In genomic region chr6:37490466-37491015, GRCh38 we compare ENCODE assay signal across 16 cellular contexts. TPM values are rescaled to one million over a fixed set of nuclear protein-coding genes. Genes with fewer than 3 reads are reported as not detected.
DNase-seq lines count a peak whose midpoint lies in the region; ATAC-seq lines count a peak whose summit lies in the region.
"Had no signal": no experiment of that assay in that cellular context is flagged by ENCODE, and none has a peak within 500 bp of the region (broad histone marks: within the 10 kb centered on the region; RNA-seq: fewer than 3 reads in every experiment).

No MANE protein-coding gene starts in this region.

- H3K27me3 Mint-ChIP-seq in CD4-positive, CD25-positive, alpha-beta regulatory T cell: no peaks in the 10 kb centered on the region
- H3K27me3 Mint-ChIP-seq in CD8-positive, alpha-beta memory T cell: no peaks in the 10 kb centered on the region
- H3K27me3 Mint-ChIP-seq in activated T-helper 2 cell treated with anti-CD3 and anti-CD28 coated beads, Interferon-gamma antibody, Interleukin-2, Interleukin-4, amounts not matched to agents 10 μg/mL and 5 μg/mL and 100 μg/mL, durations not matched to agents 14 hours and 24 hours and 36 hours (ENCODE audit: low read depth): no peaks in the 10 kb centered on the region
- no peaks in the 10 kb centered on the region for H3K27me3 Mint-ChIP-seq in naive B cell

- peak in 1 of 3 donors; percentile 17 for DNase-seq in CD4-positive, CD25-positive, alpha-beta regulatory T cell
- DNase-seq in CD8-positive, alpha-beta memory T cell: peak in 1 of 5 donors; percentile 30
- no peak for DNase-seq in activated T-helper 2 cell treated with anti-CD3 and anti-CD28 coated beads, Interferon-gamma antibody, Interleukin-2, Interleukin-4, amounts not matched to agents 10 μg/mL and 5 μg/mL and 100 μg/mL, durations not matched to agents 14 hours and 24 hours and 36 hours (ENCODE audit: low spot score)
- DNase-seq in naive B cell (no peak), NCI-H2107 treated with DMSO at 0.1 percent for 48 hours (lab: John Stamatoyannopoulos, UW; ENCODE audit: unreplicated experiment) (no peak), AG08395 (ENCODE audit: low spot score) (no peak)
- DNase-seq: colonic mucosa, kidney glomerular epithelial cell, NCI-H1436 treated with DMSO at 0.1 percent for 48 hours had no signal

- CTCF ChIA-PET in CD8-positive, alpha-beta memory T cell (lab: Charles Lee): interaction anchor here (0.7 to 3.6 kb wide), 11 partner anchors 12 to 201 kb away, joined by 3 to 29 read pairs (median 5); partner anchors contain the start of gene CMTR1

- no peaks in the 10 kb centered on the region for H3K9me3 Mint-ChIP-seq in CD4-positive, CD25-positive, alpha-beta regulatory T cell
- no peaks in the 10 kb centered on the region for H3K9me3 Mint-ChIP-seq in CD8-positive, alpha-beta memory T cell
- H3K9me3 Mint-ChIP-seq in activated T-helper 2 cell treated with anti-CD3 and anti-CD28 coated beads, Interferon-gamma antibody, Interleukin-2, Interleukin-4, amounts not matched to agents 10 μg/mL and 5 μg/mL and 100 μg/mL, durations not matched to agents 14 hours and 24 hours and 36 hours: no peaks in the 10 kb centered on the region
- no peaks in the 10 kb centered on the region for H3K9me3 Mint-ChIP-seq in naive B cell
- H3K9me3 Mint-ChIP-seq: CD14-positive monocyte had no signal

- POLR2A ChIA-PET in CD8-positive, alpha-beta memory T cell (lab: Charles Lee): interaction anchor here (2.4 kb wide), 1 partner anchor 27 kb away, joined by 14 read pairs; no protein-coding TSS in a partner anchor

- no peak for ATAC-seq in CD4-positive, CD25-positive, alpha-beta regulatory T cell (ENCODE audit: low read depth in 2 of 2)
- ATAC-seq in naive B cell (ENCODE audit: low read depth in 2 of 2) (no peak), HG02623 (IDR thresholded peaks at IDR 0.05; ENCODE audit: unreplicated experiment) (no peak), GM21528 (IDR thresholded peaks at IDR 0.05; ENCODE audit: low FRiP score, unreplicated experiment) (no peak)

- H3K27me3 ChIP-seq in CD4-positive, CD25-positive, alpha-beta regulatory T cell (ENCODE audit: control insufficient read depth, insufficient read depth, low read length): no peaks in the 10 kb centered on the region
- H3K27me3 ChIP-seq in CD8-positive, alpha-beta memory T cell (ENCODE audit: insufficient read depth, low read length, poor library complexity, severe bottlenecking): no peaks in the 10 kb centered on the region
- H3K27me3 ChIP-seq: colonic mucosa, esophagus muscularis mucosa, suprapubic skin had no signal

- H3K4me1 Mint-ChIP-seq in CD4-positive, CD25-positive, alpha-beta regulatory T cell: peaks cover 35 to 92% (median 65%) of the 10 kb centered on the region in 4 donors
- H3K4me1 Mint-ChIP-seq in CD8-positive, alpha-beta memory T cell: peaks cover 75 to 91% (median 85%) of the 10 kb centered on the region in 3 donors
- peaks cover 48% of the 10 kb centered on the region for H3K4me1 Mint-ChIP-seq in activated T-helper 2 cell treated with anti-CD3 and anti-CD28 coated beads, Interferon-gamma antibody, Interleukin-2, Interleukin-4, amounts not matched to agents 10 μg/mL and 5 μg/mL and 100 μg/mL, durations not matched to agents 14 hours and 24 hours and 36 hours (ENCODE audit: low read depth)
- peaks cover 21 to 36% (median 35%) of the 10 kb centered on the region in 3 donors for H3K4me1 Mint-ChIP-seq in naive B cell
- H3K4me1 Mint-ChIP-seq: CD14-positive monocyte had no signal

- peaks cover 12% of the 10 kb centered on the region for H3K36me3 Mint-ChIP-seq in CD4-positive, CD25-positive, alpha-beta regulatory T cell
- peaks cover 0 to 25% (median 5%) of the 10 kb centered on the region in 3 donors for H3K36me3 Mint-ChIP-seq in CD8-positive, alpha-beta memory T cell
- H3K36me3 Mint-ChIP-seq in activated T-helper 2 cell treated with anti-CD3 and anti-CD28 coated beads, Interferon-gamma antibody, Interleukin-2, Interleukin-4, amounts not matched to agents 10 μg/mL and 5 μg/mL and 100 μg/mL, durations not matched to agents 14 hours and 24 hours and 36 hours (ENCODE audit: low read depth): peaks cover 32% of the 10 kb centered on the region
- H3K36me3 Mint-ChIP-seq in naive B cell: no peaks in the 10 kb centered on the region

- peak overlapping the region; percentile 43 for H3K4me3 ChIP-seq in CD4-positive, CD25-positive, alpha-beta regulatory T cell (ENCODE audit: low read depth, low read length)
- no peak overlapping the region for H3K4me3 ChIP-seq in CD8-positive, alpha-beta memory T cell (ENCODE audit: low read length)
- H3K4me3 ChIP-seq: colonic mucosa, esophagus muscularis mucosa, suprapubic skin had no signal

- no peaks in the 10 kb centered on the region for H3K36me3 ChIP-seq in CD4-positive, CD25-positive, alpha-beta regulatory T cell (ENCODE audit: control insufficient read depth, insufficient read depth, low read length)
- H3K36me3 ChIP-seq in CD8-positive, alpha-beta memory T cell (ENCODE audit: insufficient read depth, low read length): no peaks in the 10 kb centered on the region
- H3K36me3 ChIP-seq: colonic mucosa, suprapubic skin had no signal

- peak overlapping the region; percentile 81 for H3K27ac ChIP-seq in CD4-positive, CD25-positive, alpha-beta regulatory T cell (ENCODE audit: insufficient read depth, low read length, poor library complexity, severe bottlenecking)
- peak overlapping the region; percentile 52 for H3K27ac ChIP-seq in CD8-positive, alpha-beta memory T cell (ENCODE audit: low read depth, low read length)
- H3K27ac ChIP-seq: colonic mucosa, esophagus muscularis mucosa, HL-60, KMS-11, suprapubic skin had no signal

- intact Hi-C loops in activated T-helper 2 cell treated with anti-CD3 and anti-CD28 coated beads, Interferon-gamma antibody, Interleukin-2, Interleukin-4, amounts not matched to agents 10 μg/mL and 5 μg/mL and 100 μg/mL, durations not matched to agents 14 hours and 24 hours and 36 hours (cut with micrococcal nuclease): no loop called here

- H3K4me3 Mint-ChIP-seq in CD4-positive, CD25-positive, alpha-beta regulatory T cell: peak overlapping the region; percentile 44 to 95 (median 82)
- H3K4me3 Mint-ChIP-seq in CD8-positive, alpha-beta memory T cell: peak overlapping the region in 6 of 7 donors; percentile 26 to 71 (median 60)
- H3K4me3 Mint-ChIP-seq in activated T-helper 2 cell treated with anti-CD3 and anti-CD28 coated beads, Interferon-gamma antibody, Interleukin-2, Interleukin-4, amounts not matched to agents 10 μg/mL and 5 μg/mL and 100 μg/mL, durations not matched to agents 14 hours and 24 hours and 36 hours (ENCODE audit: low read depth): no peak overlapping the region
- H3K4me3 Mint-ChIP-seq in naive B cell: no peak overlapping the region
- H3K4me3 Mint-ChIP-seq: CD14-positive monocyte had no signal

- peak overlapping the region; percentile 98 to 100 (median 99) for H3K27ac Mint-ChIP-seq in CD4-positive, CD25-positive, alpha-beta regulatory T cell
- peak overlapping the region; percentile 92 to 99 (median 96) for H3K27ac Mint-ChIP-seq in CD8-positive, alpha-beta memory T cell
- H3K27ac Mint-ChIP-seq in activated T-helper 2 cell treated with anti-CD3 and anti-CD28 coated beads, Interferon-gamma antibody, Interleukin-2, Interleukin-4, amounts not matched to agents 10 μg/mL and 5 μg/mL and 100 μg/mL, durations not matched to agents 14 hours and 24 hours and 36 hours: peak overlapping the region; percentile 63
- H3K27ac Mint-ChIP-seq in naive B cell: peak overlapping the region in 5 of 6 donors; percentile 14 to 93 (median 86)

- peaks cover 73% of the 10 kb centered on the region for H3K4me1 ChIP-seq in CD4-positive, CD25-positive, alpha-beta regulatory T cell (ENCODE audit: control insufficient read depth, insufficient read depth, low read length, poor library complexity, severe bottlenecking)
- peaks cover 44% of the 10 kb centered on the region for H3K4me1 ChIP-seq in CD8-positive, alpha-beta memory T cell (ENCODE audit: insufficient read depth, low read length)
- H3K4me1 ChIP-seq: colonic mucosa had no signal

- no peaks in the 10 kb centered on the region for H3K9me3 ChIP-seq in CD4-positive, CD25-positive, alpha-beta regulatory T cell (ENCODE audit: control insufficient read depth in 2 of 2, low read length in 2 of 2)
- no peaks in the 10 kb centered on the region for H3K9me3 ChIP-seq in CD8-positive, alpha-beta memory T cell (ENCODE audit: low read length)
- H3K9me3 ChIP-seq: colonic mucosa, esophagus muscularis mucosa, suprapubic skin had no signal

RNA-seq across cellular contexts. Expression of gene CCDC167, which starts 9.2 kb away (rescaled TPM):
- total RNA-seq in CD4-positive, CD25-positive, alpha-beta regulatory T cell: 43.6 TPM
- 100 to 1,000 TPM; 172 to 274 (median 229) TPM for polyA plus RNA-seq in CD4-positive, CD25-positive, alpha-beta regulatory T cell
- 10 to 100 TPM; 79.5 to 86.3 TPM for total RNA-seq in CD8-positive, alpha-beta memory T cell
- 181 TPM for polyA plus RNA-seq in CD8-positive, alpha-beta memory T cell
- total RNA-seq in activated T-helper 2 cell treated with anti-CD3 and anti-CD28 coated beads, Interferon-gamma antibody, Interleukin-2, Interleukin-4, amounts not matched to agents 10 μg/mL and 5 μg/mL and 100 μg/mL, durations not matched to agents 14 hours and 24 hours and 36 hours: 69.8 and 76.9 TPM in 2 replicates
- 10 to 100 TPM; 35.2 to 61.3 (median 52.4) TPM for polyA plus RNA-seq in naive B cell (ENCODE audit: low read depth in 6 of 6)

RNA-seq across cellular contexts. Expression of gene CMTR1, which starts 57.5 kb away (rescaled TPM):
- 91.2 TPM for total RNA-seq in CD4-positive, CD25-positive, alpha-beta regulatory T cell
- 10 to 100 TPM; 27.8 to 31.2 (median 29.1) TPM for polyA plus RNA-seq in CD4-positive, CD25-positive, alpha-beta regulatory T cell
- total RNA-seq in CD8-positive, alpha-beta memory T cell: 10 to 100 TPM; 54.3 TPM
- polyA plus RNA-seq in CD8-positive, alpha-beta memory T cell: 25.8 TPM
- total RNA-seq in activated T-helper 2 cell treated with anti-CD3 and anti-CD28 coated beads, Interferon-gamma antibody, Interleukin-2, Interleukin-4, amounts not matched to agents 10 μg/mL and 5 μg/mL and 100 μg/mL, durations not matched to agents 14 hours and 24 hours and 36 hours: 51.8 and 55.6 TPM in 2 replicates
- 10 to 100 TPM; 27.2 to 32.1 (median 28.9) TPM for polyA plus RNA-seq in naive B cell (ENCODE audit: low read depth in 6 of 6)

Comparison
In these comparisons a context has a peak if more than half of its experiments do, and no peak if none do; other contexts are left out.
1. H3K4me3 Mint-ChIP-seq: peak in CD4-positive, CD25-positive, alpha-beta regulatory T cell (4 of 4) and CD8-positive, alpha-beta memory T cell (6 of 7); none in activated T-helper 2 cell treated with anti-CD3 and anti-CD28 coated beads, Interferon-gamma antibody, Interleukin-2, Interleukin-4, amounts not matched to agents 10 μg/mL and 5 μg/mL and 100 μg/mL, durations not matched to agents 14 hours and 24 hours and 36 hours (single experiment) and naive B cell (0 of 8).
2. Peak in every context shown above with its lines, with median percentiles within 50 percentile points of each other: H3K27ac Mint-ChIP-seq.